Comparison of ENCODE assay signal across 18 cellular contexts in the genomic region with DNA sequence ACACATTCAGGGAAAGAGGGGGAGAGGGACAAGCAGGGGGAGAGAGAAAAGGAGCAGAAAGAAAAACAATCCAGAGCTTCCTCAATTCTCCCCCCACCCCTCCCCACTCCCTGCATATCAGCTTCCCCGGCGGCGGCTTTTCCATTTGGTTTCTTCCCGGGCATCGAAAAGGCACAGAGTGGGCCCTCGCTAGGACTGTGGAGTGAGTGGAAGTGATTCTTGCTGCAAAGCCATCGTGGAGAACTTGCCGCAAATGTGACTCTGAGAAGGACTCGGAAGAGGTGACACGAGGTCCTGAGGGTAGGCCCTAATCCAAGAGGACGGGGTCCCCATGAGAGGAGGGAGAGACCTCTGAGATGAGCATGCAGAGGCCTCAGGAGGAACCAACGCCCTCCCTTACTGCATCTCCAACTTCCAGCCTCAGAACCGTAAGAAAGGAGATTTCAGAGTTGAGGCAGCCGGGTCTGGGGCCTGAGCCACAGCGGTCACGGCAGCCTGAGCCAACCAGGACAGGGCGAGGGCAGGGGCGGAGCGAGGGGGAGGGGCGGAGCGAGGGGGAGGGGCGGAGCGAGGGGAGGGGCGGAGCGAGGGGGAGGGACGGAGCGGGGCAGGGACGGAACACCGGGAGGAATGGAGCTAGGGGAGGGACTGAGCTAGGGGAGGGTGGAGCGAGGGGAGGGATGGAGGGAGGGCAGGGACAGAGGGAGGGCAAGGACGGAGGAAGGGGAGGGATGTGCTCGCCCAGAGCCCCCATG. TPM values are rescaled to one million over a fixed set of nuclear protein-coding genes. Genes with fewer than 3 reads are reported as not detected.
DNase-seq lines count a peak whose midpoint lies in the region; ATAC-seq, FAIRE-seq and TF ChIP-seq lines count a peak whose summit lies in the region.
"Had no signal": no experiment of that assay in that cellular context is flagged by ENCODE, and none has a peak within 500 bp of the region (broad histone marks: within the 10 kb centered on the region; RNA-seq: fewer than 3 reads in every experiment).

No MANE protein-coding gene starts in this region.

- H3K27ac ChIP-seq in thoracic aorta = no peak overlapping the region
- H3K27ac ChIP-seq: esophagus squamous epithelium had no signal

- intact Hi-C loops in activated CD4-positive, alpha-beta memory T cell treated with anti-CD3 and anti-CD28 coated beads for 36 hours (cut with micrococcal nuclease) = no loop called here

- no peak overlapping the region for H3K4me3 Mint-ChIP-seq in activated CD4-positive, alpha-beta memory T cell treated with anti-CD3 and anti-CD28 coated beads for 36 hours
- no peak overlapping the region for H3K4me3 Mint-ChIP-seq in activated CD4-positive, alpha-beta memory T cell treated with anti-CD3 and anti-CD28 coated beads, Interleukin-2, amount 10 ng/mL, durations not matched to agents 7 days and 5 days
- H3K4me3 Mint-ChIP-seq: activated CD4-positive, alpha-beta T cell treated with anti-CD3 and anti-CD28 coated beads, Interleukin-2, amount 10 ng/mL, durations not matched to agents 7 days and 5 days; nephron had no signal

- no peaks in the 10 kb centered on the region for H3K9me3 ChIP-seq in thoracic aorta
- H3K9me3 ChIP-seq: esophagus squamous epithelium had no signal

- H3K36me3 Mint-ChIP-seq in activated CD4-positive, alpha-beta memory T cell treated with anti-CD3 and anti-CD28 coated beads for 36 hours = peaks cover 2% of the 10 kb centered on the region
- H3K36me3 Mint-ChIP-seq in activated CD4-positive, alpha-beta memory T cell treated with anti-CD3 and anti-CD28 coated beads, Interleukin-2, amount 10 ng/mL, durations not matched to agents 7 days and 5 days (ENCODE audit: low read depth) = no peaks in the 10 kb centered on the region

- ATAC-seq in esophagus mucosa = peak; percentile 10
- peak; percentile 77 for ATAC-seq in left lobe of liver
- ATAC-seq in thoracic aorta (ENCODE audit: insufficient number of reproducible peaks, low FRiP score, low read depth) = peak; percentile 40

- no peaks in the 10 kb centered on the region for H3K27me3 ChIP-seq in thoracic aorta (replicated peaks; ENCODE audit: insufficient read depth)

- no peaks in the 10 kb centered on the region for H3K36me3 ChIP-seq in thoracic aorta

- no peak for FAIRE-seq in H54 (lab: Jason Lieb, UNC)
- FAIRE-seq: A204.1 had no signal

- H3K9me3 Mint-ChIP-seq in activated CD4-positive, alpha-beta memory T cell treated with anti-CD3 and anti-CD28 coated beads for 36 hours = peaks cover 5% of the 10 kb centered on the region
- no peaks in the 10 kb centered on the region for H3K9me3 Mint-ChIP-seq in activated CD4-positive, alpha-beta memory T cell treated with anti-CD3 and anti-CD28 coated beads, Interleukin-2, amount 10 ng/mL, durations not matched to agents 7 days and 5 days
- H3K9me3 Mint-ChIP-seq: activated CD4-positive, alpha-beta T cell treated with anti-CD3 and anti-CD28 coated beads, Interleukin-2, amount 10 ng/mL, durations not matched to agents 7 days and 5 days had no signal

- TF ChIP-seq CTCF in thoracic aorta (IDR thresholded peaks at IDR 0.05) = no peak

- CTCF ChIA-PET in activated CD4-positive, alpha-beta memory T cell treated with anti-CD3 and anti-CD28 coated beads for 36 hours (lab: Charles Lee) = interaction anchor here (0.7 to 1.2 kb wide), 3 partner anchors 16 to 23 kb away, joined by 3 to 5 read pairs (median 4); no protein-coding TSS in a partner anchor
- CTCF ChIA-PET in activated CD4-positive, alpha-beta memory T cell treated with anti-CD3 and anti-CD28 coated beads, Interleukin-2, amount 10 ng/mL, durations not matched to agents 7 days and 5 days (lab: Charles Lee) = no interaction called here

- no peaks in the 10 kb centered on the region for H3K4me1 Mint-ChIP-seq in activated CD4-positive, alpha-beta memory T cell treated with anti-CD3 and anti-CD28 coated beads for 36 hours (ENCODE audit: low read depth)
- H3K4me1 Mint-ChIP-seq in activated CD4-positive, alpha-beta memory T cell treated with anti-CD3 and anti-CD28 coated beads, Interleukin-2, amount 10 ng/mL, durations not matched to agents 7 days and 5 days = no peaks in the 10 kb centered on the region
- H3K4me1 Mint-ChIP-seq: activated CD4-positive, alpha-beta T cell treated with anti-CD3 and anti-CD28 coated beads, Interleukin-2, amount 10 ng/mL, durations not matched to agents 7 days and 5 days had no signal

- no peak for TF ChIP-seq POLR2A in H54 (IDR thresholded peaks at IDR 0.05; ENCODE audit: low read depth, low read length)

- peak overlapping the region; percentile 33 for H3K4me3 ChIP-seq in thoracic aorta
- H3K4me3 ChIP-seq: esophagus squamous epithelium had no signal

- peak; percentile 6 for DNase-seq in activated CD4-positive, alpha-beta memory T cell treated with anti-CD3 and anti-CD28 coated beads for 36 hours
- DNase-seq in activated CD4-positive, alpha-beta memory T cell treated with anti-CD3 and anti-CD28 coated beads, Interleukin-2, amount 10 ng/mL, durations not matched to agents 7 days and 5 days = no peak
- DNase-seq in left lobe of liver (ENCODE audit: low spot score) (peak; percentile 51), thoracic aorta (ENCODE audit: low spot score) (no peak), middle frontal gyrus (ENCODE audit: extremely low spot score, low spot score) (no peak), DMS79 treated with DMSO at 0.1 percent for 48 hours (lab: John Stamatoyannopoulos, UW) (no peak), H54 (ENCODE audit: insufficient read length, low spot score) (no peak)
- DNase-seq: activated CD4-positive, alpha-beta T cell treated with anti-CD3 and anti-CD28 coated beads, Interleukin-2, amount 10 ng/mL, durations not matched to agents 7 days and 5 days; activated naive CD4-positive, alpha-beta T cell treated with Interleukin-2 at 50 U/mL for 16 hours; Calu3; esophagus squamous epithelium; NCI-H2171 treated with DMSO at 0.1 percent for 48 hours; OCI-M1; trophoblast cell had no signal

- no peaks in the 10 kb centered on the region for H3K4me1 ChIP-seq in thoracic aorta (ENCODE audit: control insufficient read depth in 1 of 2, low read depth in 2 of 2)
- H3K4me1 ChIP-seq: esophagus squamous epithelium had no signal

- H3K27ac Mint-ChIP-seq in activated CD4-positive, alpha-beta memory T cell treated with anti-CD3 and anti-CD28 coated beads for 36 hours = no peak overlapping the region
- no peak overlapping the region for H3K27ac Mint-ChIP-seq in activated CD4-positive, alpha-beta memory T cell treated with anti-CD3 and anti-CD28 coated beads, Interleukin-2, amount 10 ng/mL, durations not matched to agents 7 days and 5 days
- H3K27ac Mint-ChIP-seq: activated CD4-positive, alpha-beta T cell treated with anti-CD3 and anti-CD28 coated beads, Interleukin-2, amount 10 ng/mL, durations not matched to agents 7 days and 5 days had no signal

- H3K27me3 Mint-ChIP-seq in activated CD4-positive, alpha-beta memory T cell treated with anti-CD3 and anti-CD28 coated beads for 36 hours = peaks cover 6% of the 10 kb centered on the region
- no peaks in the 10 kb centered on the region for H3K27me3 Mint-ChIP-seq in activated CD4-positive, alpha-beta memory T cell treated with anti-CD3 and anti-CD28 coated beads, Interleukin-2, amount 10 ng/mL, durations not matched to agents 7 days and 5 days
- H3K27me3 Mint-ChIP-seq: activated CD4-positive, alpha-beta T cell treated with anti-CD3 and anti-CD28 coated beads, Interleukin-2, amount 10 ng/mL, durations not matched to agents 7 days and 5 days had no signal

- POLR2A ChIA-PET in activated CD4-positive, alpha-beta memory T cell treated with anti-CD3 and anti-CD28 coated beads for 36 hours (lab: Charles Lee) = no interaction called here
- POLR2A ChIA-PET in activated CD4-positive, alpha-beta memory T cell treated with anti-CD3 and anti-CD28 coated beads, Interleukin-2, amount 10 ng/mL, durations not matched to agents 7 days and 5 days (lab: Charles Lee) = interaction anchor here (0.6 kb wide), 1 partner anchor 106 kb away, joined by 4 read pairs; no protein-coding TSS in a partner anchor

RNA-seq across cellular contexts. Expression of gene SARDH, which starts 21.2 kb away (rescaled TPM):
- 1 to 10 TPM; 6.5 to 6.6 TPM for total RNA-seq in activated CD4-positive, alpha-beta memory T cell treated with anti-CD3 and anti-CD28 coated beads for 36 hours
- total RNA-seq in activated CD4-positive, alpha-beta memory T cell treated with anti-CD3 and anti-CD28 coated beads, Interleukin-2, amount 10 ng/mL, durations not matched to agents 7 days and 5 days = under 1 TPM; 0.50 to 0.88 TPM
- 0.12 TPM for total RNA-seq in esophagus mucosa
- total RNA-seq in left lobe of liver = 208 TPM
- 1 to 10 TPM; 1.8 to 4.3 TPM for total RNA-seq in thoracic aorta
- total RNA-seq: Calu3, MCF 10A had no signal

Comparison
In these comparisons a context has a peak if more than half of its experiments do, and no peak if none do; other contexts are left out.
1. DNase-seq: peak in activated CD4-positive, alpha-beta memory T cell treated with anti-CD3 and anti-CD28 coated beads for 36 hours (single experiment) and left lobe of liver (single experiment); none in activated CD4-positive, alpha-beta memory T cell treated with anti-CD3 and anti-CD28 coated beads, Interleukin-2, amount 10 ng/mL, durations not matched to agents 7 days and 5 days (single experiment), thoracic aorta (single experiment), middle frontal gyrus (single experiment), DMS79 treated with DMSO at 0.1 percent for 48 hours (single experiment) and H54 (single experiment).
2. ATAC-seq: peak in every context shown above with its lines; median percentile 77 in left lobe of liver; 40 in thoracic aorta; 10 in esophagus mucosa.
3. RNA of gene SARDH, which starts 21.2 kb away (total RNA-seq): 208 TPM in left lobe of liver (single experiment); 6.5 to 6.6 TPM in activated CD4-positive, alpha-beta memory T cell treated with anti-CD3 and anti-CD28 coated beads for 36 hours, 1.8 to 4.3 TPM in thoracic aorta, 0.50 to 0.88 TPM in activated CD4-positive, alpha-beta memory T cell treated with anti-CD3 and anti-CD28 coated beads, Interleukin-2, amount 10 ng/mL, durations not matched to agents 7 days and 5 days and 0.12 TPM in esophagus mucosa (single experiment); every median in the first group is over 10 times any median in the second.